1 cellular context compared by ENCODE assay signal in genomic region chr3:46884929-46885328, GRCh38.
TF ChIP-seq lines count a peak whose summit lies in the region.

No MANE protein-coding gene starts in this region.

TF ChIP-seq in H1, 55 proteins besides CTCF, POLR2A, EP300 and RAD21:
- TF ChIP-seq EZH2 (IDR thresholded peaks at IDR 0.05; ENCODE audit: low read depth, low read length, severe bottlenecking) (no peak), EGR1 (IDR thresholded peaks at IDR 0.05; ENCODE audit: borderline replicate concordance, low read depth, low read length) (no peak), SRF (IDR thresholded peaks at IDR 0.05; ENCODE audit: low read depth, low read length) (no peak), SP4 (IDR thresholded peaks at IDR 0.05; ENCODE audit: low read length) (no peak), RXRA (IDR thresholded peaks at IDR 0.05; ENCODE audit: insufficient read depth, low read depth, low read length) (no peak), SP1 (IDR thresholded peaks at IDR 0.05; ENCODE audit: low read depth, low read length) (no peak), GABPA (IDR thresholded peaks at IDR 0.05; ENCODE audit: borderline replicate concordance, insufficient read depth, low read length) (no peak), KDM4A (IDR thresholded peaks at IDR 0.05; ENCODE audit: low read depth, low read length, severe bottlenecking) (no peak)
- TF ChIP-seq, protein P1, sequence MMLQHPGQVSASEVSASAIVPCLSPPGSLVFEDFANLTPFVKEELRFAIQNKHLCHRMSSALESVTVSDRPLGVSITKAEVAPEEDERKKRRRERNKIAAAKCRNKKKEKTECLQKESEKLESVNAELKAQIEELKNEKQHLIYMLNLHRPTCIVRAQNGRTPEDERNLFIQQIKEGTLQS (IDR thresholded peaks at IDR 0.05; ENCODE audit: insufficient read depth, low read depth, low read length) = no peak
